10 cellular contexts compared by ENCODE assay signal in the genomic region with DNA sequence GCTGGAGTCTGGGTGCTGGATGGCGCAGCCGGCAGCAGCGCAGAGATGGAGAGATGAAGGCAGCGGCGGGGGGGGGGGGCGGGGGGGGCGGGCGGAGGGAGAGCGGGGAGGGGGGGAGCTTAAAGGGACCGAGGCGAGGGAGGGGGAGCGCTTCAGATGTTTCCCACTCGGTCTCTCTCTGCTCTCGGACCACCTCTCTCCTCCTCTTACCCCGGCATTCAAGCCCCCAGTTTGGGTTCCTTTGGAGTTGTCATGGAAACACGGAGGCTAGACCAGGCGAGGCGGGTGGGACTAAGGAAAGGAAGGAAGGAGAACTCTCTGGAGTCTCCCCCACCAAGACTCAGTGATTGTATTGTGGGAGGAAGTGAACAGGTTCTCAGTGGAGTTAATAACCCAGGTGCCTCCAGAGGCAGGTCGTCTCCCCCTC. TPM values are rescaled to one million over a fixed set of nuclear protein-coding genes. Genes with fewer than 3 reads are reported as not detected.
DNase-seq lines count a peak whose midpoint lies in the region; ATAC-seq, FAIRE-seq and TF ChIP-seq lines count a peak whose summit lies in the region.
"Had no signal": no experiment of that assay in that cellular context is flagged by ENCODE, and none has a peak within 500 bp of the region (broad histone marks: within the 10 kb centered on the region; RNA-seq: fewer than 3 reads in every experiment).

A gene (minus strand): TSS at position 55 of the 427 bp plus-strand sequence. CDS start 112 bp downstream, outside the sequence.

- peak in 4 of 10 donors; percentile 31 to 52 (median 39) for DNase-seq in dorsolateral prefrontal cortex
- peak in 2 of 9 donors; percentile 33 to 35 for DNase-seq in naive thymus-derived CD4-positive, alpha-beta T cell
- no peak for DNase-seq in GM19239 (ENCODE audit: insufficient read length, low spot score)
- no peak for DNase-seq in NCI-H2107 treated with DMSO at 0.1 percent for 48 hours (lab: John Stamatoyannopoulos, UW; ENCODE audit: unreplicated experiment)
- no peak for DNase-seq in activated CD4-positive, alpha-beta memory T cell treated with anti-CD3 and anti-CD28 coated beads, Interleukin-2, amount 10 ng/mL, durations not matched to agents 7 days and 5 days
- DNase-seq: NCI-H2029 had no signal

- no peak for FAIRE-seq in GM19239 (lab: Jason Lieb, UNC)
- FAIRE-seq: GM12878 had no signal

- no peak for TF ChIP-seq CTCF in dorsolateral prefrontal cortex (IDR thresholded peaks at IDR 0.05 in 54 of 56, conservative IDR thresholded peaks at IDR 0.05 in 2 of 56; ENCODE audit: low read depth in 1 of 56, partially characterized antibody in 56 of 56)

- H3K36me3 ChIP-seq in ACC112 (ENCODE audit: insufficient read depth, low read length), result 0 out of 2 replicates have a peak, but pooled peaks cover 3% of the 10 kb centered on the region
- peaks cover 13% of the 10 kb centered on the region for H3K36me3 ChIP-seq in HUES48 (ENCODE audit: control insufficient read depth, insufficient read depth, low read length)
- H3K36me3 ChIP-seq in naive thymus-derived CD4-positive, alpha-beta T cell (ENCODE audit: control insufficient read depth in 2 of 3, insufficient read depth in 3 of 3, low read length in 3 of 3), result no peaks in the 10 kb centered on the region

- H3K27me3 ChIP-seq in ACC112 (ENCODE audit: insufficient read depth, low read length) (no peaks in the 10 kb centered on the region), HUES48 (ENCODE audit: control insufficient read depth, insufficient read depth, low read length) (peaks cover 41% of the 10 kb centered on the region), dorsolateral prefrontal cortex (no peaks in the 10 kb centered on the region)
- no peaks in the 10 kb centered on the region for H3K27me3 ChIP-seq in naive thymus-derived CD4-positive, alpha-beta T cell (ENCODE audit: control insufficient read depth in 2 of 2, insufficient read depth in 2 of 2, low read length in 2 of 2)

- intact Hi-C loops in dorsolateral prefrontal cortex (cut with DNase I), result loop anchor here (2.0 to 5.0 kb wide), 4 partner anchors 23 to 45 kb away; a partner anchor contains a TSS
- intact Hi-C loops in naive thymus-derived CD4-positive, alpha-beta T cell (cut with micrococcal nuclease), result no loop called here

- peak within 1 kb of the TSS; percentile 43 to 98 (median 90) for H3K27ac Mint-ChIP-seq in naive thymus-derived CD4-positive, alpha-beta T cell
- H3K27ac Mint-ChIP-seq in activated CD4-positive, alpha-beta memory T cell treated with anti-CD3 and anti-CD28 coated beads, Interleukin-2, amount 10 ng/mL, durations not matched to agents 7 days and 5 days, result no peak within 1 kb of the TSS

- H3K4me3 Mint-ChIP-seq in naive thymus-derived CD4-positive, alpha-beta T cell, result peak within 1 kb of the TSS; percentile 41 to 100 (median 86)
- H3K4me3 Mint-ChIP-seq in activated CD4-positive, alpha-beta memory T cell treated with anti-CD3 and anti-CD28 coated beads, Interleukin-2, amount 10 ng/mL, durations not matched to agents 7 days and 5 days, result no peak within 1 kb of the TSS

- H3K27ac ChIP-seq in ACC112 (ENCODE audit: low read depth, low read length), result peak within 1 kb of the TSS; percentile 75
- peak within 1 kb of the TSS; percentile 94 for H3K27ac ChIP-seq in HUES48 (ENCODE audit: low read depth, low read length)
- peak within 1 kb of the TSS; percentile 68 to 99 (median 96) for H3K27ac ChIP-seq in dorsolateral prefrontal cortex
- H3K27ac ChIP-seq in naive thymus-derived CD4-positive, alpha-beta T cell (ENCODE audit: low read depth, low read length), result peak within 1 kb of the TSS; percentile 82

- peaks cover 0 to 5% (median 0%) of the 10 kb centered on the region in 11 donors for H3K9me3 Mint-ChIP-seq in naive thymus-derived CD4-positive, alpha-beta T cell
- H3K9me3 Mint-ChIP-seq in activated CD4-positive, alpha-beta memory T cell treated with anti-CD3 and anti-CD28 coated beads, Interleukin-2, amount 10 ng/mL, durations not matched to agents 7 days and 5 days, result no peaks in the 10 kb centered on the region

- H2AFZ ChIP-seq in ACC112 (ENCODE audit: low read length, unreplicated experiment), result peak within 1 kb of the TSS; percentile 4

- H3K4me1 Mint-ChIP-seq in naive thymus-derived CD4-positive, alpha-beta T cell, result peaks cover 49 to 73% (median 70%) of the 10 kb centered on the region in 7 donors
- peaks cover 43% of the 10 kb centered on the region for H3K4me1 Mint-ChIP-seq in activated CD4-positive, alpha-beta memory T cell treated with anti-CD3 and anti-CD28 coated beads, Interleukin-2, amount 10 ng/mL, durations not matched to agents 7 days and 5 days

- no peak within 1 kb of the TSS for H3K9ac ChIP-seq in HUES48 (ENCODE audit: low read depth, low read length)

- CTCF ChIA-PET in naive thymus-derived CD4-positive, alpha-beta T cell (lab: Charles Lee), result interaction anchor here (0.8 to 0.9 kb wide), 2 partner anchors 23 to 24 kb away, joined by 3 read pairs; a partner anchor contains a TSS
- CTCF ChIA-PET in activated CD4-positive, alpha-beta memory T cell treated with anti-CD3 and anti-CD28 coated beads, Interleukin-2, amount 10 ng/mL, durations not matched to agents 7 days and 5 days (lab: Charles Lee), result interaction anchor here (1.3 kb wide), 1 partner anchor 43 kb away, joined by 4 read pairs; no protein-coding TSS in a partner anchor

- ATAC-seq in naive thymus-derived CD4-positive, alpha-beta T cell, result no peak
- no peak for ATAC-seq in GM18519 (IDR thresholded peaks at IDR 0.05; ENCODE audit: low FRiP score, unreplicated experiment)
- ATAC-seq: GM12878 had no signal

- H3K4me1 ChIP-seq in ACC112 (ENCODE audit: control insufficient read depth, insufficient read depth, low read length, unreplicated experiment) (peaks cover 23% of the 10 kb centered on the region), HUES48 (ENCODE audit: control insufficient read depth, insufficient read depth, low read length) (peaks cover 27% of the 10 kb centered on the region)
- H3K4me1 ChIP-seq in naive thymus-derived CD4-positive, alpha-beta T cell (ENCODE audit: control insufficient read depth in 2 of 2, insufficient read depth in 2 of 2, low read length in 2 of 2), result peaks cover 10 to 35% of the 10 kb centered on the region in 2 donors

- H3K9me3 ChIP-seq in HUES48 (ENCODE audit: control insufficient read depth, insufficient read depth, low read length), result no peaks in the 10 kb centered on the region
- H3K9me3 ChIP-seq in naive thymus-derived CD4-positive, alpha-beta T cell (ENCODE audit: control insufficient read depth in 2 of 3, low read length in 3 of 3), result no peaks in the 10 kb centered on the region

- peaks cover 0 to 5% (median 0%) of the 10 kb centered on the region in 5 donors for H3K36me3 Mint-ChIP-seq in naive thymus-derived CD4-positive, alpha-beta T cell
- peaks cover 5% of the 10 kb centered on the region for H3K36me3 Mint-ChIP-seq in activated CD4-positive, alpha-beta memory T cell treated with anti-CD3 and anti-CD28 coated beads, Interleukin-2, amount 10 ng/mL, durations not matched to agents 7 days and 5 days (ENCODE audit: low read depth)

- H3K79me2 ChIP-seq in ACC112 (ENCODE audit: control insufficient read depth, insufficient read depth, low read length, unreplicated experiment), result peaks cover 20% of the 10 kb centered on the region

- POLR2A ChIA-PET in naive thymus-derived CD4-positive, alpha-beta T cell (lab: Charles Lee), result interaction anchor here (0.8 to 2.0 kb wide), 7 partner anchors 12 to 193 kb away, joined by 3 to 7 read pairs (median 3); a partner anchor contains a TSS
- POLR2A ChIA-PET in activated CD4-positive, alpha-beta memory T cell treated with anti-CD3 and anti-CD28 coated beads, Interleukin-2, amount 10 ng/mL, durations not matched to agents 7 days and 5 days (lab: Charles Lee), result no interaction called here

- H3K27me3 Mint-ChIP-seq in naive thymus-derived CD4-positive, alpha-beta T cell, result peaks cover 0 to 51% (median 12%) of the 10 kb centered on the region in 5 donors
- peaks cover 53% of the 10 kb centered on the region for H3K27me3 Mint-ChIP-seq in activated CD4-positive, alpha-beta memory T cell treated with anti-CD3 and anti-CD28 coated beads, Interleukin-2, amount 10 ng/mL, durations not matched to agents 7 days and 5 days

- H3K4me3 ChIP-seq in ACC112 (ENCODE audit: low read depth, low read length) (peak within 1 kb of the TSS; percentile 96), HUES48 (ENCODE audit: low read depth, low read length) (peak within 1 kb of the TSS; percentile 97), dorsolateral prefrontal cortex (peak within 1 kb of the TSS; percentile 55 to 97 (median 84))
- H3K4me3 ChIP-seq in naive thymus-derived CD4-positive, alpha-beta T cell (ENCODE audit: low read length), result peak within 1 kb of the TSS; percentile 50
- H3K4me3 ChIP-seq: GM12878 had no signal

RNA-seq across cellular contexts. Expression of the gene that starts here (rescaled TPM):
- 100 to 1,000 TPM in 2 of 120 experiments, 10 to 100 TPM in 118; 29.0 to 121 (median 64.1) TPM for total RNA-seq in dorsolateral prefrontal cortex
- total RNA-seq in naive thymus-derived CD4-positive, alpha-beta T cell, result 1 to 10 TPM in 4 of 5 experiments, under 1 TPM in 1; 0.31 to 7.4 (median 3.4) TPM
- 1 to 10 TPM; 2.2 to 6.2 TPM for polyA plus RNA-seq in naive thymus-derived CD4-positive, alpha-beta T cell
- total RNA-seq in activated CD4-positive, alpha-beta memory T cell treated with anti-CD3 and anti-CD28 coated beads, Interleukin-2, amount 10 ng/mL, durations not matched to agents 7 days and 5 days, result under 1 TPM; 0.13 to 0.28 TPM

Comparison
In these comparisons a context has a peak if more than half of its experiments do, and no peak if none do; other contexts are left out.
1. intact Hi-C loops: an anchor here in dorsolateral prefrontal cortex (2.0 to 5.0 kb wide); none called in naive thymus-derived CD4-positive, alpha-beta T cell.